ENCODE assay signal across 16 cellular contexts in genomic region chr1:59218521-59219236, GRCh38.
DNase-seq lines count a peak whose midpoint lies in the region; ATAC-seq, FAIRE-seq and TF ChIP-seq lines count a peak whose summit lies in the region.
"Had no signal": no experiment of that assay in that cellular context is flagged by ENCODE, and none has a peak within 500 bp of the region (broad histone marks: within the 10 kb centered on the region; RNA-seq: fewer than 3 reads in every experiment).

No MANE protein-coding gene starts in this region.

- H3K27ac ChIP-seq in neutrophil (peak overlapping the region; percentile 83), small intestine (ENCODE audit: low read depth in 1 of 2, low read length in 1 of 2) (no peak overlapping the region)

- no peaks in the 10 kb centered on the region for H3K36me3 ChIP-seq in neutrophil
- H3K36me3 ChIP-seq in small intestine (ENCODE audit: control insufficient read depth in 2 of 2, insufficient read depth in 2 of 2, low read length in 2 of 2), result no peaks in the 10 kb centered on the region

- no peaks in the 10 kb centered on the region for H3K27me3 ChIP-seq in neutrophil
- no peaks in the 10 kb centered on the region for H3K27me3 ChIP-seq in small intestine (ENCODE audit: control insufficient read depth in 2 of 2, insufficient read depth in 2 of 2, low read length in 2 of 2)

- H3K4me3 Mint-ChIP-seq in activated naive CD8-positive, alpha-beta T cell treated with anti-CD3 and anti-CD28 coated beads for 36 hours, result no peak overlapping the region
- H3K4me3 Mint-ChIP-seq: B cell; CD4-positive, alpha-beta memory T cell had no signal

- no peak for TF ChIP-seq POLR2A in NB4 (IDR thresholded peaks at IDR 0.05; ENCODE audit: extremely low read depth, insufficient read length)

- H3K9me3 Mint-ChIP-seq in activated naive CD8-positive, alpha-beta T cell treated with anti-CD3 and anti-CD28 coated beads for 36 hours, result peaks cover 4% of the 10 kb centered on the region

- no peaks in the 10 kb centered on the region for H3K4me1 Mint-ChIP-seq in activated naive CD8-positive, alpha-beta T cell treated with anti-CD3 and anti-CD28 coated beads for 36 hours
- H3K4me1 Mint-ChIP-seq: CD4-positive, alpha-beta memory T cell had no signal

- H3K4me1 ChIP-seq in neutrophil (ENCODE audit: control insufficient read depth in 1 of 2, insufficient read depth in 1 of 2, low read depth in 1 of 2, low read length in 1 of 2) (peaks cover 31 to 45% of the 10 kb centered on the region in 2 experiments), small intestine (ENCODE audit: control insufficient read depth in 2 of 2, insufficient read depth in 1 of 2, low read depth in 1 of 2, low read length in 1 of 2) (no peaks in the 10 kb centered on the region)

- no peak overlapping the region for H3K27ac Mint-ChIP-seq in activated naive CD8-positive, alpha-beta T cell treated with anti-CD3 and anti-CD28 coated beads for 36 hours
- H3K27ac Mint-ChIP-seq: B cell; CD4-positive, alpha-beta memory T cell had no signal

- no peaks in the 10 kb centered on the region for H3K9me3 ChIP-seq in neutrophil
- no peaks in the 10 kb centered on the region for H3K9me3 ChIP-seq in small intestine (ENCODE audit: control insufficient read depth, low read depth)

- no peak for FAIRE-seq in small intestine (lab: Jason Lieb, UNC)

- H3K36me3 Mint-ChIP-seq in activated naive CD8-positive, alpha-beta T cell treated with anti-CD3 and anti-CD28 coated beads for 36 hours, result no peaks in the 10 kb centered on the region
- H3K36me3 Mint-ChIP-seq: CD4-positive, alpha-beta memory T cell had no signal

- WGBS in small intestine, 3 donors, result 73 to 85% (median 77%) methylated on average over 5 of the region's 5 CpGs

- ATAC-seq in GM21576 (IDR thresholded peaks at IDR 0.05; ENCODE audit: unreplicated experiment), result no peak
- no peak for ATAC-seq in GM21619 (IDR thresholded peaks at IDR 0.05; ENCODE audit: unreplicated experiment)
- ATAC-seq: Panc1 had no signal

- DNase-seq in HCEC 1CT (peak; percentile 37), NB4 (ENCODE audit: low read depth) (peak; percentile 13), fibroblast of peridontal ligament (ENCODE audit: extremely low read depth) (peak; percentile 76), small intestine (no peak)
- no peak for DNase-seq in activated naive CD8-positive, alpha-beta T cell treated with anti-CD3 and anti-CD28 coated beads for 36 hours
- DNase-seq: CD4-positive, alpha-beta memory T cell; NCI-H1092 treated with DMSO at 0.1 percent for 48 hours; NCI-H1694; NCI-H345; NCI-H748 treated with DMSO at 0.1 percent for 48 hours; SHP77 had no signal

- H3K27me3 Mint-ChIP-seq in activated naive CD8-positive, alpha-beta T cell treated with anti-CD3 and anti-CD28 coated beads for 36 hours, result no peaks in the 10 kb centered on the region
- H3K27me3 Mint-ChIP-seq: B cell; CD4-positive, alpha-beta memory T cell had no signal

- TF ChIP-seq CTCF in NB4 (IDR thresholded peaks at IDR 0.05; ENCODE audit: low read depth, low read length), result no peak
- no peak for TF ChIP-seq CTCF in neutrophil (IDR thresholded peaks at IDR 0.05)

- H3K4me3 ChIP-seq in NB4 (ENCODE audit: low read depth, low read length) (no peak overlapping the region), neutrophil (ENCODE audit: low read depth in 1 of 2, low read length in 1 of 2) (no peak overlapping the region), small intestine (ENCODE audit: low read depth in 1 of 2, low read length in 2 of 2) (no peak overlapping the region)

Comparison
In these comparisons a context has a peak if more than half of its experiments do, and no peak if none do; other contexts are left out.
1. DNase-seq: peak in HCEC 1CT (single experiment), NB4 (single experiment) and fibroblast of peridontal ligament (single experiment); none in small intestine (single experiment) and activated naive CD8-positive, alpha-beta T cell treated with anti-CD3 and anti-CD28 coated beads for 36 hours (single experiment).